In the genomic region with DNA sequence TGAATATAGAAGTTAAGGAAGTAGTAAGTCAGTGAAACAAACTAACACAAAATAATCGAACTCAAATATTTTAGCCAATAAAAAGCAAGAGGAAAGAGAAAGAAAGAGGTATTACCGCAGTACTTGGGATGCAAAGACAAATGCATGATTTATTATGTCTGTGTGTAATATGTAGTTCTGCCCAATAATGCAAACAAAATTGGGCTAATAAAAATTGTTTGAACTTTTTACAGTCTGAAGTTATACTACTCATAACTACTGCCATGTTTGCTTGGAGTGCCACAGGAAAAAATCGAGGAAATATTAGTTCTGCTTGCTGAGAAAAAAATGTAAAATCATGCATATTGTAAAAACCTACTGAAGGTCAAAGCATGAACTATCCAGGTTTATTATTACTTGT, we compare ENCODE assay signal across 26 cellular contexts.
"Had no signal": no experiment of that assay in that cellular context is flagged by ENCODE, and none has a peak within 500 bp of the region (broad histone marks: within the 10 kb centered on the region; RNA-seq: fewer than 3 reads in every experiment).

No MANE protein-coding gene starts in this region.

- H3K9me3 ChIP-seq: colonic mucosa, esophagus muscularis mucosa, gastroesophageal sphincter, heart left ventricle, left lung, mucosa of descending colon, neutrophil, psoas muscle, sigmoid colon, spleen, thoracic aorta, tibial nerve, upper lobe of left lung had no signal

- H3K27ac ChIP-seq: colonic mucosa, esophagus muscularis mucosa, foreskin keratinocyte, gastroesophageal sphincter, heart left ventricle, left lung, neutrophil, psoas muscle, sigmoid colon, skin epidermis, spleen, thoracic aorta, tibial nerve, upper lobe of left lung had no signal

- DNase-seq: colonic mucosa; effector CD8-positive, alpha-beta T cell; endodermal cell; foreskin keratinocyte; heart left ventricle; hippocampal formation; left cardiac atrium; left lung; mesenchymal stem cell; mucosa of descending colon; naive B cell; psoas muscle; right cardiac atrium; sigmoid colon; spleen; stimulated activated CD4-positive, alpha-beta T cell treated with anti-CD3 and anti-CD28 coated beads, Interleukin-4, amount 100 ng/mL, for 4 hours; stimulated activated naive CD8-positive, alpha-beta T cell treated with anti-CD3 and anti-CD28 coated beads, Interleukin-15, Interleukin-2, amounts not matched to agents 100 U/mL and 50 U/mL, for 24 hours; upper lobe of left lung had no signal

- ATAC-seq: foreskin keratinocyte; gastroesophageal sphincter; heart left ventricle; left cardiac atrium; left lung; mucosa of descending colon; natural killer cell treated with Interleukin-12 subunit alpha and Interleukin-12 subunit beta and Interleukin-15 and Interleukin-18, amount 100 ng/mL, for 72 hours; psoas muscle; right cardiac atrium; stimulated activated memory B cell treated with anti-CD40 and anti-IgM and Interleukin-4, amounts not matched to agents 10 μg/mL and 1 μg/mL and 100 μg/mL, for 72 hours; stimulated activated naive CD8-positive, alpha-beta T cell treated with anti-CD3 and anti-CD28 coated beads, Interleukin-15, Interleukin-2, amounts not matched to agents 100 U/mL and 50 U/mL, for 24 hours had no signal

- H3K36me3 ChIP-seq: colonic mucosa, esophagus muscularis mucosa, gastroesophageal sphincter, heart left ventricle, left lung, neutrophil, sigmoid colon, spleen, thoracic aorta, tibial nerve, upper lobe of left lung had no signal

- H3K4me3 ChIP-seq: colonic mucosa, esophagus muscularis mucosa, gastroesophageal sphincter, heart left ventricle, left lung, mucosa of descending colon, psoas muscle, sigmoid colon, skin epidermis, spleen, thoracic aorta, tibial nerve, upper lobe of left lung had no signal

- H3K27me3 ChIP-seq: colonic mucosa, esophagus muscularis mucosa, gastroesophageal sphincter, heart left ventricle, left lung, neutrophil, sigmoid colon, spleen, tibial nerve, upper lobe of left lung had no signal

- H3K4me1 ChIP-seq: colonic mucosa, esophagus muscularis mucosa, foreskin keratinocyte, gastroesophageal sphincter, heart left ventricle, left lung, psoas muscle, sigmoid colon, spleen, tibial nerve, upper lobe of left lung had no signal
